In genomic region chr11:110184974-110185597, GRCh38 we compare ENCODE assay signal across 13 cellular contexts.
DNase-seq lines count a peak whose midpoint lies in the region; ATAC-seq and TF ChIP-seq lines count a peak whose summit lies in the region.
"Had no signal": no experiment of that assay in that cellular context is flagged by ENCODE, and none has a peak within 500 bp of the region (broad histone marks: within the 10 kb centered on the region; RNA-seq: fewer than 3 reads in every experiment).

No MANE protein-coding gene starts in this region.

- intact Hi-C loops in heart left ventricle (cut with DNase I): loop anchor here in 1 of 10 donors (10.0 kb wide), 1 partner anchor 230 kb away; no protein-coding TSS in a partner anchor
- intact Hi-C loops in CD4-positive, alpha-beta memory T cell (cut with micrococcal nuclease): no loop called here

- CTCF ChIA-PET in CD4-positive, alpha-beta memory T cell (lab: Charles Lee; ENCODE audit: partially characterized antibody): interaction anchor here (1.0 to 1.5 kb wide), 3 partner anchors 13 to 19 kb away, joined by 3 to 4 read pairs (median 3); no protein-coding TSS in a partner anchor

- no peaks in the 10 kb centered on the region for H3K4me1 ChIP-seq in right atrium auricular region
- H3K4me1 ChIP-seq in heart left ventricle: no peaks in the 10 kb centered on the region
- no peaks in the 10 kb centered on the region for H3K4me1 ChIP-seq in CD4-positive, alpha-beta memory T cell (ENCODE audit: insufficient read depth, low read length)

- no peaks in the 10 kb centered on the region for H3K9me3 Mint-ChIP-seq in CD4-positive, alpha-beta memory T cell
- H3K9me3 Mint-ChIP-seq: activated CD8-positive, alpha-beta T cell treated with anti-CD3 and anti-CD28 coated beads for 36 hours; activated naive CD4-positive, alpha-beta T cell treated with anti-CD3 and anti-CD28 coated beads, Interleukin-2, amount 50 U/mL, for 24 hours; T-helper 1 cell treated with Interleukin-12 subunit alpha and Interleukin-12 subunit beta and Interleukin-4 antibody, amounts not matched to agents 30 μg/mL and 1 μg/mL, for 36 hours had no signal

- TF ChIP-seq CTCF in right atrium auricular region (IDR thresholded peaks at IDR 0.05): no peak
- no peak for TF ChIP-seq CTCF in heart left ventricle (IDR thresholded peaks at IDR 0.05)

- H3K36me3 Mint-ChIP-seq in CD4-positive, alpha-beta memory T cell: no peaks in the 10 kb centered on the region
- H3K36me3 Mint-ChIP-seq: activated naive CD4-positive, alpha-beta T cell treated with anti-CD3 and anti-CD28 coated beads, Interleukin-2, amount 50 U/mL, for 24 hours had no signal

- no peak for TF ChIP-seq POLR2A in heart left ventricle (IDR thresholded peaks at IDR 0.05)

- H3K27ac ChIP-seq in right atrium auricular region (no peak overlapping the region), heart left ventricle (no peak overlapping the region)
- no peak overlapping the region for H3K27ac ChIP-seq in CD4-positive, alpha-beta memory T cell (ENCODE audit: low read depth, low read length)

- H3K9me3 ChIP-seq in right atrium auricular region: no peaks in the 10 kb centered on the region
- H3K9me3 ChIP-seq in heart left ventricle: no peaks in the 10 kb centered on the region
- no peaks in the 10 kb centered on the region for H3K9me3 ChIP-seq in CD4-positive, alpha-beta memory T cell (ENCODE audit: control insufficient read depth in 1 of 2, low read length in 2 of 2)

- H3K4me3 Mint-ChIP-seq in CD4-positive, alpha-beta memory T cell: no peak overlapping the region
- H3K4me3 Mint-ChIP-seq: activated CD8-positive, alpha-beta T cell treated with anti-CD3 and anti-CD28 coated beads for 36 hours; activated naive CD4-positive, alpha-beta T cell treated with anti-CD3 and anti-CD28 coated beads, Interleukin-2, amount 50 U/mL, for 24 hours; T-helper 1 cell treated with Interleukin-12 subunit alpha and Interleukin-12 subunit beta and Interleukin-4 antibody, amounts not matched to agents 30 μg/mL and 1 μg/mL, for 36 hours had no signal

- no peaks in the 10 kb centered on the region for H3K36me3 ChIP-seq in right atrium auricular region
- no peaks in the 10 kb centered on the region for H3K36me3 ChIP-seq in heart left ventricle
- H3K36me3 ChIP-seq in CD4-positive, alpha-beta memory T cell (ENCODE audit: insufficient read depth, low read length): no peaks in the 10 kb centered on the region

- ATAC-seq in heart left ventricle (no peak), HG02759 (IDR thresholded peaks at IDR 0.05; ENCODE audit: unreplicated experiment) (no peak), HG03280 (IDR thresholded peaks at IDR 0.05; ENCODE audit: unreplicated experiment) (no peak)
- ATAC-seq: activated CD8-positive, alpha-beta T cell treated with anti-CD3 and anti-CD28 coated beads for 36 hours had no signal

- no peaks in the 10 kb centered on the region for H3K4me1 Mint-ChIP-seq in CD4-positive, alpha-beta memory T cell
- H3K4me1 Mint-ChIP-seq: activated naive CD4-positive, alpha-beta T cell treated with anti-CD3 and anti-CD28 coated beads, Interleukin-2, amount 50 U/mL, for 24 hours had no signal

- H3K27me3 ChIP-seq in right atrium auricular region (no peaks in the 10 kb centered on the region), heart left ventricle (no peaks in the 10 kb centered on the region)
- H3K27me3 ChIP-seq in CD4-positive, alpha-beta memory T cell (ENCODE audit: insufficient read depth, low read length): no peaks in the 10 kb centered on the region

- POLR2A ChIA-PET in CD4-positive, alpha-beta memory T cell (lab: Charles Lee; ENCODE audit: partially characterized antibody): no interaction called here

- DNase-seq in right atrium auricular region (ENCODE audit: low spot score) (peak; percentile 26), heart left ventricle (no peak), dermis blood vessel endothelial cell (peak; percentile 60), mesenteric fat pad (ENCODE audit: low spot score) (peak; percentile 53)
- DNase-seq in activated effector memory CD4-positive, alpha-beta T cell treated with anti-CD3 and anti-CD28 coated beads, Interleukin-2, amount 50 U/mL, for 16 hours: no peak
- DNase-seq in CD4-positive, alpha-beta memory T cell: no peak
- DNase-seq: activated CD8-positive, alpha-beta T cell treated with anti-CD3 and anti-CD28 coated beads for 36 hours; H7; NCI-H187 had no signal

- peaks cover 4 to 6% of the 10 kb centered on the region in 2 donors for H3K27me3 Mint-ChIP-seq in CD4-positive, alpha-beta memory T cell
- H3K27me3 Mint-ChIP-seq: activated naive CD4-positive, alpha-beta T cell treated with anti-CD3 and anti-CD28 coated beads, Interleukin-2, amount 50 U/mL, for 24 hours had no signal

- H3K4me3 ChIP-seq in right atrium auricular region (no peak overlapping the region), heart left ventricle (no peak overlapping the region)
- no peak overlapping the region for H3K4me3 ChIP-seq in CD4-positive, alpha-beta memory T cell (ENCODE audit: low read length in 2 of 2)

- WGBS in heart left ventricle, 4 donors: 85 to 92% (median 91%) methylated on average over 5 of the region's 5 CpGs

- no peak overlapping the region for H3K27ac Mint-ChIP-seq in CD4-positive, alpha-beta memory T cell
- H3K27ac Mint-ChIP-seq: activated CD8-positive, alpha-beta T cell treated with anti-CD3 and anti-CD28 coated beads for 36 hours; activated naive CD4-positive, alpha-beta T cell treated with anti-CD3 and anti-CD28 coated beads, Interleukin-2, amount 50 U/mL, for 24 hours; T-helper 1 cell treated with Interleukin-12 subunit alpha and Interleukin-12 subunit beta and Interleukin-4 antibody, amounts not matched to agents 30 μg/mL and 1 μg/mL, for 36 hours had no signal

Comparison
In these comparisons a context has a peak if more than half of its experiments do, and no peak if none do; other contexts are left out.
1. DNase-seq: peak in right atrium auricular region (single experiment), dermis blood vessel endothelial cell (single experiment) and mesenteric fat pad (single experiment); none in heart left ventricle (0 of 5), activated effector memory CD4-positive, alpha-beta T cell treated with anti-CD3 and anti-CD28 coated beads, Interleukin-2, amount 50 U/mL, for 16 hours (single experiment) and CD4-positive, alpha-beta memory T cell (0 of 5).